ENCODE assay signal across 17 cellular contexts in the genomic region with DNA sequence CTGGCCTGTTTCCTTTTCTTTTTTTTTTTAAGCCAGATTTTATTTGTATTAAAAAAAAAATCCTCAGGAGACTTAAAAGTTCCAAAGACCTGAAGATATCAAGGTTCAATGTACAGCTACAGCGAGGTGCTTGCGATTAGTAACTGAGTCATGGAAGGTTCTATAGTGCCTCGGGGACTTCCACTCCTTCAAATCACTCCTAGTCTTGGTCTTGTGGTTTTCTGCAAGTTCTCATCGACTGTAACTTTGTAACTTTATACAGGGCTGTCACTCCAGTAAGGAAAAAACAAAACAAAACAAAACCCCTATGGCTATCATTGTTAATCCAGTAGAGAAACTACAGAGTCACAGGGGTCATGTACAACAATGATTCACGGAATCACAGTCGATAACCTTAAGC. TPM values are rescaled to one million over a fixed set of nuclear protein-coding genes. Genes with fewer than 3 reads are reported as not detected.
"Had no signal": no experiment of that assay in that cellular context is flagged by ENCODE, and none has a peak within 500 bp of the region (broad histone marks: within the 10 kb centered on the region; RNA-seq: fewer than 3 reads in every experiment).

No MANE protein-coding gene starts in this region.

- H3K4me1 ChIP-seq: foreskin keratinocyte, left lung had no signal

- ATAC-seq: foreskin keratinocyte; left lung; natural killer cell; right lobe of liver; stimulated activated naive CD8-positive, alpha-beta T cell treated with anti-CD3 and anti-CD28 coated beads, Interleukin-15, Interleukin-2, amounts not matched to agents 100 U/mL and 50 U/mL, for 24 hours; T-helper 17 cell had no signal

- H3K27ac ChIP-seq: foreskin keratinocyte, left lung, prostate gland, right lobe of liver had no signal

- H3K36me3 ChIP-seq: left lung, prostate gland, right lobe of liver had no signal

- DNase-seq: activated B cell treated with CpG ODN at 0.5 μM for 24 hours; activated CD4-positive, alpha-beta T cell treated with anti-CD3 and anti-CD28 coated beads, Interleukin-2, amount 10 ng/mL, durations not matched to agents 24 days and 14 days; activated naive CD4-positive, alpha-beta T cell treated with anti-CD3 and anti-CD28 coated beads, Interleukin-2, amount 50 U/mL, for 16 hours; dermis blood vessel endothelial cell; endodermal cell; head of caudate nucleus; left lung; natural killer cell; nucleus accumbens; right lobe of liver; stimulated activated CD4-positive, alpha-beta T cell treated with anti-CD3 and anti-CD28 coated beads, Interleukin-2, amount 100 ng/mL, for 48 hours; stimulated activated naive CD8-positive, alpha-beta T cell treated with anti-CD3 and anti-CD28 coated beads, Interleukin-15, Interleukin-2, amounts not matched to agents 100 U/mL and 50 U/mL, for 24 hours; T-helper 17 cell had no signal

- H3K9me3 ChIP-seq: left lung, prostate gland, right lobe of liver had no signal

- H3K4me3 ChIP-seq: left lung, prostate gland, right lobe of liver had no signal

- FAIRE-seq: islet of Langerhans had no signal

- H3K27me3 ChIP-seq: foreskin keratinocyte, left lung, right lobe of liver had no signal

RNA-seq across cellular contexts. Expression of a gene that starts 39.7 kb away (rescaled TPM):
- total RNA-seq: activated B cell treated with CpG ODN at 0.5 μM for 24 hours; activated CD4-positive, alpha-beta T cell treated with anti-CD3 and anti-CD28 coated beads, Interleukin-2, amount 10 ng/mL, durations not matched to agents 24 days and 14 days; activated T-helper 2 cell treated with anti-CD3 and anti-CD28 coated beads, Interferon-gamma antibody, Interleukin-2, Interleukin-4, amounts not matched to agents 10 μg/mL and 5 μg/mL and 100 μg/mL, durations not matched to agents 14 hours and 24 hours and 36 hours had no signal
